19 cellular contexts compared by ENCODE assay signal in the genomic region with DNA sequence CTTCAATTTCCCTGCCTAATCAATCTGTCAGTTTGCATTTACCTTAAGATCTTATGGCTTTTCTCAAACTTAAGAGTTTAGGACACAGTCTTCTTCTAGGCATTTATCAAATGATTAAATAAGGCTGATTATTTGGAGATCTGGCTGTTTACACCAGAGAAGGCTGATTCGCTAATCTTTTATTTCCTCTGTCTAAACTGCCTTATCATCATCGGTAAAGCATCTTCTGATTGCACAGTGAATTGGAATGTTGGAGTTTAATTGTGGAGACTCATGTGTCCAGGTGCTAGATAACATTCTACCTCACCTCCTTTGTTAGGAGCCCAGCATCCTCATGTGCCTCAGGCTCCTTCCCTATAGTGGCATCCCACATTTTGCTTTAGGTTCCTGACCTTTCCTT.
DNase-seq lines count a peak whose midpoint lies in the region; TF ChIP-seq lines count a peak whose summit lies in the region.
"Had no signal": no experiment of that assay in that cellular context is flagged by ENCODE, and none has a peak within 500 bp of the region (broad histone marks: within the 10 kb centered on the region; RNA-seq: fewer than 3 reads in every experiment).

No MANE protein-coding gene starts in this region.

- intact Hi-C loops in CD14-positive monocyte (cut with micrococcal nuclease), result no loop called here
- intact Hi-C loops in Caco-2 (cut with micrococcal nuclease; ENCODE audit: unreplicated experiment), result no loop called here

- no peaks in the 10 kb centered on the region for H3K4me1 Mint-ChIP-seq in CD14-positive monocyte
- no peaks in the 10 kb centered on the region for H3K4me1 Mint-ChIP-seq in Caco-2 (ENCODE audit: low read depth, unreplicated experiment)
- H3K4me1 Mint-ChIP-seq: activated CD4-positive, alpha-beta memory T cell treated with anti-CD3 and anti-CD28 coated beads, Interleukin-2, amount 10 ng/mL, durations not matched to agents 7 days and 5 days had no signal

- H3K27me3 ChIP-seq in SJSA1 (replicated peaks), result no peaks in the 10 kb centered on the region
- no peaks in the 10 kb centered on the region for H3K27me3 ChIP-seq in Caco-2 (replicated peaks; ENCODE audit: control insufficient read depth, insufficient read depth, low read length)
- H3K27me3 ChIP-seq: vagina had no signal

- H3K4me1 ChIP-seq in SJSA1 (replicated peaks) (peaks cover 34% of the 10 kb centered on the region), Caco-2 (no peaks in the 10 kb centered on the region)

- POLR2A ChIA-PET in Caco-2 (lab: Charles Lee), result no interaction called here

- H3K4me3 ChIP-seq in SJSA1 (no peak overlapping the region), fibroblast of the aortic adventitia (ENCODE audit: low read depth, low read length) (no peak overlapping the region), Caco-2 (ENCODE audit: low read depth, low read length) (no peak overlapping the region)
- H3K4me3 ChIP-seq: vagina had no signal

- H3K36me3 Mint-ChIP-seq in CD14-positive monocyte (no peaks in the 10 kb centered on the region), Caco-2 (ENCODE audit: insufficient read depth, unreplicated experiment) (no peaks in the 10 kb centered on the region)
- H3K36me3 Mint-ChIP-seq: brain had no signal

- H3K27me3 Mint-ChIP-seq in CD14-positive monocyte (ENCODE audit: low read depth in 3 of 3), result peaks cover 0 to 2% (median 0%) of the 10 kb centered on the region in 3 donors
- no peaks in the 10 kb centered on the region for H3K27me3 Mint-ChIP-seq in Caco-2 (ENCODE audit: insufficient read depth, unreplicated experiment)
- H3K27me3 Mint-ChIP-seq: brain, progenitor cell of endocrine pancreas had no signal

- peak overlapping the region; percentile 62 for H3K27ac ChIP-seq in SJSA1
- H3K27ac ChIP-seq: vagina had no signal

- H3K9me3 Mint-ChIP-seq in CD14-positive monocyte, result peaks cover 0 to 10% (median 1%) of the 10 kb centered on the region in 7 donors
- H3K9me3 Mint-ChIP-seq in Caco-2 (ENCODE audit: unreplicated experiment), result no peaks in the 10 kb centered on the region
- H3K9me3 Mint-ChIP-seq: activated CD4-positive, alpha-beta memory T cell treated with anti-CD3 and anti-CD28 coated beads, Interleukin-2, amount 10 ng/mL, durations not matched to agents 7 days and 5 days; brain had no signal

- BruUV-seq in Caco-2 (replicated peaks; lab: Mats Ljungman, UMichigan), result no TSS peak

- H3K36me3 ChIP-seq in SJSA1 (no peaks in the 10 kb centered on the region), Caco-2 (ENCODE audit: control insufficient read depth, insufficient read depth, low read length) (no peaks in the 10 kb centered on the region)
- H3K36me3 ChIP-seq: vagina had no signal

- H3K9me3 ChIP-seq in SJSA1 (replicated peaks), result no peaks in the 10 kb centered on the region
- H3K9me3 ChIP-seq in Caco-2, result no peaks in the 10 kb centered on the region
- H3K9me3 ChIP-seq: vagina had no signal

- DNase-seq in HS-5 (ENCODE audit: low read depth) (peak; percentile 60), SJSA1 (ENCODE audit: low read depth in 1 of 2, low spot score in 2 of 2) (peak in 1 of 2 experiments; percentile 7), fibroblast of the aortic adventitia (ENCODE audit: low read depth) (peak; percentile 28), CD14-positive monocyte (ENCODE audit: low spot score) (no peak), amygdala (lab: John Stamatoyannopoulos, UW) (no peak), Caco-2 (no peak), NCI-H524 treated with DMSO at 0.1 percent for 48 hours (lab: John Stamatoyannopoulos, UW) (no peak)
- DNase-seq: activated CD4-positive, alpha-beta memory T cell treated with anti-CD3 and anti-CD28 coated beads, Interleukin-2, amount 10 ng/mL, durations not matched to agents 7 days and 5 days; activated effector memory CD4-positive, alpha-beta T cell treated with anti-CD3 and anti-CD28 coated beads, Interleukin-2, amount 50 U/mL, for 16 hours; activated T-cell treated with anti-CD3 and anti-CD28 coated beads for 4 hours; AML-193; DMS53; GOT3; kidney; NCI-H146; NCI-H526 had no signal

- no peak overlapping the region for H3K4me3 Mint-ChIP-seq in CD14-positive monocyte
- H3K4me3 Mint-ChIP-seq in Caco-2 (ENCODE audit: unreplicated experiment), result no peak overlapping the region
- H3K4me3 Mint-ChIP-seq: activated CD4-positive, alpha-beta memory T cell treated with anti-CD3 and anti-CD28 coated beads, Interleukin-2, amount 10 ng/mL, durations not matched to agents 7 days and 5 days; brain had no signal

- TF ChIP-seq CTCF in fibroblast of the aortic adventitia (IDR thresholded peaks at IDR 0.05; ENCODE audit: insufficient read depth, low read length), result no peak
- TF ChIP-seq CTCF in CD14-positive monocyte (IDR thresholded peaks at IDR 0.05), result no peak
- TF ChIP-seq CTCF in Caco-2 (IDR thresholded peaks at IDR 0.05; ENCODE audit: insufficient read depth in 1 of 2, low read depth in 1 of 2, low read length in 1 of 2, severe bottlenecking in 1 of 2, unreplicated experiment in 1 of 2), result no peak

- CTCF ChIA-PET in Caco-2 (lab: Charles Lee), result no interaction called here

- H3K27ac Mint-ChIP-seq in CD14-positive monocyte (no peak overlapping the region), Caco-2 (ENCODE audit: unreplicated experiment) (no peak overlapping the region)
- H3K27ac Mint-ChIP-seq: activated CD4-positive, alpha-beta memory T cell treated with anti-CD3 and anti-CD28 coated beads, Interleukin-2, amount 10 ng/mL, durations not matched to agents 7 days and 5 days; brain; progenitor cell of endocrine pancreas had no signal

Comparison
In these comparisons a context has a peak if more than half of its experiments do, and no peak if none do; other contexts are left out.
1. DNase-seq: peak in HS-5 (single experiment) and fibroblast of the aortic adventitia (single experiment); none in CD14-positive monocyte (single experiment), amygdala (0 of 56), Caco-2 (0 of 2) and NCI-H524 treated with DMSO at 0.1 percent for 48 hours (single experiment).